30 cellular contexts compared by ENCODE assay signal in the genomic region with DNA sequence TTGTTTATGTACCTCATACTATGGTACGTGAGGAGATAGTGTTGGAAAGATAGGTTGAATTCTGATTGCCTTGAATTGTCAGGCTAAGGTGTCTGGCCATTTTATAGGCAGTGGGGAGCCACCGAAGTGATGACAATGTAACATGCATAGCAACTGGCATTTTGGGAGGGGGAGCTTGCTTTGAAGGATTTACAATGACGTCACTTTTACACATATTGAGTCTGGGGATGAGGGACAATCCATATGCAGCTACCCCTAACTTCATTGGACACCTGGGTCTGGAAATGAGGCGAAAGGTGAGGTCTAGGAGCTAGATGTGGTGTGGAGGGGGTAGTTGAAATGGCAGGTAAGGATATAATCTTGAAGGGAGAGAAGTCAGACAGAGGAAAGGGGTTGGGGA. TPM values are rescaled to one million over a fixed set of nuclear protein-coding genes. Genes with fewer than 3 reads are reported as not detected.
"Had no signal": no experiment of that assay in that cellular context is flagged by ENCODE, and none has a peak within 500 bp of the region (broad histone marks: within the 10 kb centered on the region; RNA-seq: fewer than 3 reads in every experiment).

No MANE protein-coding gene starts in this region.

- H3K36me3 Mint-ChIP-seq: stimulated activated effector memory CD8-positive, alpha-beta T cell treated with anti-CD3 and anti-CD28 coated beads, Interleukin-12 subunit alpha, Interleukin-12 subunit beta, amount 100 ng/mL, for 72 hours; stimulated activated memory B cell treated with anti-CD40 and anti-IgM and Interleukin-4, amounts not matched to agents 10 μg/mL and 1 μg/mL and 100 μg/mL, for 72 hours; stimulated activated naive B cell treated with anti-CD40 and anti-IgM and Interleukin-4, amounts not matched to agents 10 μg/mL and 1 μg/mL and 100 μg/mL, for 72 hours; type B pancreatic cell had no signal

- H3K27me3 ChIP-seq: testis, thyroid gland, tibial nerve, uterus, vagina had no signal

- ATAC-seq: stimulated activated memory B cell treated with anti-CD40 and anti-IgM and Interleukin-4, amounts not matched to agents 10 μg/mL and 1 μg/mL and 100 μg/mL, for 72 hours; stimulated activated naive B cell treated with anti-CD40 and anti-IgM and Interleukin-4, amounts not matched to agents 10 μg/mL and 1 μg/mL and 100 μg/mL, for 72 hours; stimulated activated naive CD8-positive, alpha-beta T cell treated with anti-CD3 and anti-CD28 coated beads, Interleukin-15, amount 100 ng/mL, for 72 hours; stimulated activated naive CD8-positive, alpha-beta T cell treated with anti-CD3 and anti-CD28 coated beads, Interleukin-15, Interleukin-2, amounts not matched to agents 100 U/mL and 50 U/mL, for 24 hours; upper lobe of right lung had no signal

- H3K4me3 ChIP-seq: stomach, suprapubic skin, testis, thoracic aorta, thyroid gland, tibial artery, tibial nerve, transverse colon, upper lobe of left lung, upper lobe of right lung, uterus, vagina had no signal

- H3K4me1 Mint-ChIP-seq: stimulated activated effector memory CD8-positive, alpha-beta T cell treated with anti-CD3 and anti-CD28 coated beads, Interleukin-12 subunit alpha, Interleukin-12 subunit beta, amount 100 ng/mL, for 72 hours; stimulated activated memory B cell treated with anti-CD40 and anti-IgM and Interleukin-4, amounts not matched to agents 10 μg/mL and 1 μg/mL and 100 μg/mL, for 72 hours; stimulated activated naive B cell treated with anti-CD40 and anti-IgM and Interleukin-4, amounts not matched to agents 10 μg/mL and 1 μg/mL and 100 μg/mL, for 72 hours; stimulated activated naive CD8-positive, alpha-beta T cell treated with anti-CD3 and anti-CD28 coated beads, Interleukin-15, amount 100 ng/mL, for 72 hours had no signal

- H3K36me3 ChIP-seq: stomach, suprapubic skin, thoracic aorta, thyroid gland, tibial artery, tibial nerve, transverse colon, upper lobe of left lung, upper lobe of right lung, uterus, vagina had no signal

- H3K27ac ChIP-seq: stomach, suprapubic skin, testis, thoracic aorta, thyroid gland, tibial artery, tibial nerve, transverse colon, upper lobe of left lung, upper lobe of right lung, uterus, vagina had no signal

- FAIRE-seq: urothelium cell line had no signal

- DNase-seq: stimulated activated CD4-positive, alpha-beta T cell treated with anti-CD3 and anti-CD28 coated beads, Interleukin-2, amount 100 ng/mL, for 48 hours; stimulated activated CD4-positive, alpha-beta T cell treated with anti-CD3 and anti-CD28 coated beads, Interleukin-4, amount 100 ng/mL, for 1 hour; stimulated activated CD4-positive, alpha-beta T cell treated with anti-CD3 and anti-CD28 coated beads, Interleukin-4, amount 100 ng/mL, for 24 hours; stimulated activated CD4-positive, alpha-beta T cell treated with anti-CD3 and anti-CD28 coated beads, Interleukin-4, amount 100 ng/mL, for 4 hours; stimulated activated CD8-positive, alpha-beta memory T cell treated with anti-CD3 and anti-CD28 coated beads, Interleukin-4, amount 100 ng/mL, for 48 hours; stimulated activated naive B cell treated with anti-CD40 and anti-IgM and Interleukin-4, amounts not matched to agents 10 μg/mL and 1 μg/mL and 100 μg/mL, for 72 hours; stimulated activated naive CD4-positive, alpha-beta T cell; stimulated activated naive CD4-positive, alpha-beta T cell treated with Interleukin-2 at 50 U/mL for 16 hours; stimulated activated naive CD8-positive, alpha-beta T cell treated with anti-CD3 and anti-CD28 coated beads, Interleukin-15, amount 100 ng/mL, for 72 hours; stimulated activated naive CD8-positive, alpha-beta T cell treated with anti-CD3 and anti-CD28 coated beads, Interleukin-15, Interleukin-2, amounts not matched to agents 100 U/mL and 50 U/mL, for 24 hours; stomach; substantia nigra; testis; thyroid gland; tibial artery; transverse colon; trophoblast cell; upper lobe of left lung; upper lobe of right lung; uterus had no signal

- H3K9me3 Mint-ChIP-seq: stimulated activated effector memory CD8-positive, alpha-beta T cell treated with anti-CD3 and anti-CD28 coated beads, Interleukin-12 subunit alpha, Interleukin-12 subunit beta, amount 100 ng/mL, for 72 hours; stimulated activated memory B cell treated with anti-CD40 and anti-IgM and Interleukin-4, amounts not matched to agents 10 μg/mL and 1 μg/mL and 100 μg/mL, for 72 hours; stimulated activated naive B cell treated with anti-CD40 and anti-IgM and Interleukin-4, amounts not matched to agents 10 μg/mL and 1 μg/mL and 100 μg/mL, for 72 hours; stimulated activated naive CD8-positive, alpha-beta T cell treated with anti-CD3 and anti-CD28 coated beads, Interleukin-15, amount 100 ng/mL, for 72 hours; stimulated activated naive CD8-positive, alpha-beta T cell treated with anti-CD3 and anti-CD28 coated beads, Interleukin-15, Interleukin-2, amounts not matched to agents 100 ng/mL and 50 ng/mL, for 24 hours; type B pancreatic cell had no signal

- H3K9me3 ChIP-seq: stomach, suprapubic skin, testis, thoracic aorta, thyroid gland, tibial artery, tibial nerve, transverse colon, upper lobe of left lung, upper lobe of right lung, uterus, vagina had no signal

- H3K27me3 Mint-ChIP-seq: stimulated activated memory B cell treated with anti-CD40 and anti-IgM and Interleukin-4, amounts not matched to agents 10 μg/mL and 1 μg/mL and 100 μg/mL, for 72 hours had no signal

- H3K4me3 Mint-ChIP-seq: stimulated activated effector memory CD8-positive, alpha-beta T cell treated with anti-CD3 and anti-CD28 coated beads, Interleukin-12 subunit alpha, Interleukin-12 subunit beta, amount 100 ng/mL, for 72 hours; stimulated activated memory B cell treated with anti-CD40 and anti-IgM and Interleukin-4, amounts not matched to agents 10 μg/mL and 1 μg/mL and 100 μg/mL, for 72 hours; stimulated activated naive B cell treated with anti-CD40 and anti-IgM and Interleukin-4, amounts not matched to agents 10 μg/mL and 1 μg/mL and 100 μg/mL, for 72 hours; stimulated activated naive CD8-positive, alpha-beta T cell treated with anti-CD3 and anti-CD28 coated beads, Interleukin-15, amount 100 ng/mL, for 72 hours; stimulated activated naive CD8-positive, alpha-beta T cell treated with anti-CD3 and anti-CD28 coated beads, Interleukin-15, Interleukin-2, amounts not matched to agents 100 ng/mL and 50 ng/mL, for 24 hours; type B pancreatic cell had no signal

- H3K4me1 ChIP-seq: stomach, suprapubic skin, testis, thyroid gland, tibial artery, tibial nerve, transverse colon, upper lobe of left lung, upper lobe of right lung, uterus, vagina had no signal

- H3K27ac Mint-ChIP-seq: stimulated activated effector memory CD8-positive, alpha-beta T cell treated with anti-CD3 and anti-CD28 coated beads, Interleukin-12 subunit alpha, Interleukin-12 subunit beta, amount 100 ng/mL, for 72 hours; stimulated activated memory B cell treated with anti-CD40 and anti-IgM and Interleukin-4, amounts not matched to agents 10 μg/mL and 1 μg/mL and 100 μg/mL, for 72 hours; stimulated activated naive B cell treated with anti-CD40 and anti-IgM and Interleukin-4, amounts not matched to agents 10 μg/mL and 1 μg/mL and 100 μg/mL, for 72 hours; stimulated activated naive CD8-positive, alpha-beta T cell treated with anti-CD3 and anti-CD28 coated beads, Interleukin-15, amount 100 ng/mL, for 72 hours; stimulated activated naive CD8-positive, alpha-beta T cell treated with anti-CD3 and anti-CD28 coated beads, Interleukin-15, Interleukin-2, amounts not matched to agents 100 ng/mL and 50 ng/mL, for 24 hours; type B pancreatic cell had no signal

RNA-seq across cellular contexts. Expression of a gene that starts 7.7 kb away (rescaled TPM):
- total RNA-seq: suprapubic skin, thoracic aorta, tibial nerve, ureter, vagina had no signal
